In the genomic region with DNA sequence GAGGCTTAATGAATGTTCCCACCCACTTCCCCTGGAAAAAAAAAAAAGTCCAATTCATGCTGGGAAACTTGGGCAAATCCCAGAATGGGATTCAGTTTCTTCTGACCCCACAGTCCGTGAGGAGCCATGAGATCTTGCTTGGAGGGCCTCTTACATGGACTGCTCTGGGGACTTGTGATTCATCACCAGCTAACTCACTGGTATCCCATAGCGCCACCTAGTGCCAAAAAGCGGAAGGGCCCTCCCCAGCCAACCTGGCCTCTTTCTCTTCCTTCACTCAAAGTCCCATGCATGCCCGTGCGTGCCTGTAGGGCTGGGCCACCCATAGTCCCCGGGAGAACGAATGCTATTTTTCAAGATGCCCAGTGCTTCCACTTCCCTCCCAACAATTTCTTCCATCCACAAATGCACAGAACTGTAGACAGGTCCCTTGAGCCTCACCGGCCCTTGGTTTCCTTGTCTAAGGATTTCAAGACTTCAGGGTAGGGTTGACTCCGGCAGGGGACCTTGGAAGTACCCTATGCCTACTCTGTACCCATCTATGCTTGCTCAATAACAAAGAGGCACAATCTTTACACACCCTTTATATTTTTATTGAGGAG, we compare ENCODE assay signal across 8 cellular contexts. TPM values are rescaled to one million over a fixed set of nuclear protein-coding genes. Genes with fewer than 3 reads are reported as not detected.
DNase-seq lines count a peak whose midpoint lies in the region; ATAC-seq and TF ChIP-seq lines count a peak whose summit lies in the region.

No MANE protein-coding gene starts in this region.

- no peak overlapping the region for H3K4me2 ChIP-seq in HCT116 (ENCODE audit: low read length)

- TF ChIP-seq CTCF in HCT116 (IDR thresholded peaks at IDR 0.05 in 2 of 3, conservative IDR thresholded peaks at IDR 0.05 in 1 of 3; ENCODE audit: borderline replicate concordance in 1 of 3, insufficient read depth in 1 of 3, low read depth in 2 of 3, low read length in 2 of 3): peak; percentile 64 to 80 (median 71)
- peak; percentile 74 to 87 (median 80) for TF ChIP-seq CTCF in adrenal gland (IDR thresholded peaks at IDR 0.05)

- no peak overlapping the region for H3K9ac ChIP-seq in HCT116 (ENCODE audit: low read length)
- H3K9ac ChIP-seq in rectal smooth muscle tissue (ENCODE audit: low read length): no peak overlapping the region

- H3K9me2 ChIP-seq in HCT116 (ENCODE audit: insufficient read depth): no peaks in the 10 kb centered on the region

- DNase-seq in GM04503 (ENCODE audit: low read depth) (peak; percentile 43), HCT116 (ENCODE audit: low read depth, low spot score) (peak; percentile 45), NCI-H1436 (lab: John Stamatoyannopoulos, UW) (peak; percentile 86), T follicular helper cell (ENCODE audit: low read depth) (peak; percentile 69), adrenal gland (peak; percentile 77 to 95 (median 84)), left cardiac atrium (peak; percentile 86), aorta (peak; percentile 92 to 94)

- ATAC-seq in HCT116 (peak; percentile 83), left cardiac atrium (peak; percentile 77 to 86), aorta (ENCODE audit: low FRiP score) (peak; percentile 90)

- H3K4me1 ChIP-seq in HCT116 (ENCODE audit: control insufficient read depth in 1 of 2, insufficient read depth in 2 of 2, low read length in 2 of 2) (peaks cover 0 to 10% of the 10 kb centered on the region in 2 experiments; a peak in 1 of 4 replicates), adrenal gland (replicated peaks in 1 of 2) (peaks cover 0 to 5% of the 10 kb centered on the region in 2 donors), rectal smooth muscle tissue (ENCODE audit: control insufficient read depth, insufficient read depth, low read length) (peaks cover 15% of the 10 kb centered on the region), aorta (ENCODE audit: control insufficient read depth in 1 of 2, insufficient read depth in 2 of 2, low read length in 2 of 2) (no peaks in the 10 kb centered on the region)

- peak; percentile 72 for TF ChIP-seq RAD21 in HCT116 (IDR thresholded peaks at IDR 0.05; ENCODE audit: low read depth)

- intact Hi-C loops in HCT116 (cut with micrococcal nuclease): loop anchor here (2.0 to 10.0 kb wide), 3 partner anchors 108 to 252 kb away; no protein-coding TSS in a partner anchor
- intact Hi-C loops in adrenal gland (cut with DNase I): loop anchor here (5.0 kb wide), 2 partner anchors 104 to 119 kb away; no protein-coding TSS in a partner anchor
- intact Hi-C loops in left cardiac atrium (cut with DNase I): loop anchor here in 1 of 2 donors (2.0 to 5.0 kb wide), 2 partner anchors 108 to 129 kb away; no protein-coding TSS in a partner anchor
- intact Hi-C loops in aorta (cut with DNase I): loop anchor here (1.0 to 5.0 kb wide), 2 partner anchors 108 to 124 kb away; no protein-coding TSS in a partner anchor

- CTCF ChIA-PET in HCT116 (lab: Charles Lee): interaction anchor here (0.9 to 1.2 kb wide), 4 partner anchors 11 to 108 kb away, joined by 3 to 5 read pairs (median 4); no protein-coding TSS in a partner anchor

- POLR2A ChIA-PET in HCT116 (lab: Charles Lee): no interaction called here

- TF ChIP-seq POLR2A in HCT116 (IDR thresholded peaks at IDR 0.05; ENCODE audit: borderline replicate concordance, extremely low read depth, insufficient read depth, insufficient read length): no peak
- TF ChIP-seq POLR2A in adrenal gland (IDR thresholded peaks at IDR 0.05): no peak

- H2AFZ ChIP-seq in HCT116 (ENCODE audit: low read depth, low read length, poor library complexity, severe bottlenecking): no peak overlapping the region

- H3K27me3 ChIP-seq in HCT116 (ENCODE audit: insufficient read depth, low read length) (no peaks in the 10 kb centered on the region), adrenal gland (peaks cover 10% of the 10 kb centered on the region), rectal smooth muscle tissue (ENCODE audit: control insufficient read depth, insufficient read depth, low read length) (peaks cover 8% of the 10 kb centered on the region), aorta (ENCODE audit: control insufficient read depth in 1 of 2, insufficient read depth in 2 of 2, low read length in 1 of 2) (no peaks in the 10 kb centered on the region)

- H3K27ac ChIP-seq in HCT116 (ENCODE audit: low read depth, low read length): no peak overlapping the region
- H3K27ac ChIP-seq in adrenal gland: peak overlapping the region in 1 of 5 donors; percentile 45
- peak overlapping the region; percentile 62 for H3K27ac ChIP-seq in rectal smooth muscle tissue (ENCODE audit: low read depth, low read length)
- peak overlapping the region in 1 of 2 donors; percentile 38 for H3K27ac ChIP-seq in aorta (ENCODE audit: low read depth in 1 of 2, low read length in 2 of 2)

- H3K79me2 ChIP-seq in HCT116 (ENCODE audit: insufficient read depth, low read length): no peaks in the 10 kb centered on the region

- H3K9me3 ChIP-seq in HCT116 (ENCODE audit: control insufficient read depth in 1 of 2, insufficient read depth in 1 of 2, low read depth in 1 of 2, low read length in 2 of 2) (no peaks in the 10 kb centered on the region), adrenal gland (replicated peaks in 1 of 3) (no peaks in the 10 kb centered on the region), aorta (ENCODE audit: control insufficient read depth, low read length) (no peaks in the 10 kb centered on the region)

- RAD21 ChIA-PET in HCT116 (lab: Charles Lee; ENCODE audit: low non-redundant PET in 1 of 2, low total read pairs in 2 of 2, uncharacterized antibody in 2 of 2, unreplicated experiment in 2 of 2): interaction anchor here in 1 of 2 experiments (0.7 kb wide), 1 partner anchor 105 kb away, joined by 3 read pairs; no protein-coding TSS in a partner anchor

- 15 to 20% (median 19%) methylated on average over 7 to 9 of the region's 9 CpGs for WGBS in adrenal gland, 4 donors
- 17 to 22% methylated on average over 9 of the region's 9 CpGs for WGBS in aorta, 2 donors

- BruUV-seq in HCT116 (replicated peaks; lab: Mats Ljungman, UMichigan): no TSS peak

- H3K4me3 ChIP-seq in HCT116 (replicated peaks in 1 of 2; ENCODE audit: low read depth in 1 of 2, low read length in 2 of 2): no peak overlapping the region
- no peak overlapping the region for H3K4me3 ChIP-seq in adrenal gland
- H3K4me3 ChIP-seq in rectal smooth muscle tissue (ENCODE audit: low read length): no peak overlapping the region
- no peak overlapping the region for H3K4me3 ChIP-seq in aorta (ENCODE audit: low read length in 2 of 2)

- no peaks in the 10 kb centered on the region for H4K20me1 ChIP-seq in HCT116 (ENCODE audit: insufficient read depth)

- H3K36me3 ChIP-seq in HCT116 (ENCODE audit: control insufficient read depth in 1 of 2, insufficient read depth in 2 of 2, low read length in 2 of 2) (no peaks in the 10 kb centered on the region), adrenal gland (replicated peaks in 1 of 2) (no peaks in the 10 kb centered on the region), rectal smooth muscle tissue (ENCODE audit: control insufficient read depth, insufficient read depth, low read length) (no peaks in the 10 kb centered on the region), aorta (ENCODE audit: control insufficient read depth in 1 of 2, insufficient read depth in 2 of 2, low read length in 1 of 2) (no peaks in the 10 kb centered on the region)

TF ChIP-seq in HCT116, 20 proteins besides CTCF, POLR2A, EP300 and RAD21:
- no peak for TF ChIP-seq SP1 (IDR thresholded peaks at IDR 0.05; ENCODE audit: low read depth)
- no peak for TF ChIP-seq JUND (IDR thresholded peaks at IDR 0.05)
- no peak for TF ChIP-seq SRF (IDR thresholded peaks at IDR 0.05; ENCODE audit: low read depth)
- no peak for TF ChIP-seq ZFX (IDR thresholded peaks at IDR 0.05)
- no peak for TF ChIP-seq EZH2phosphoT487 (IDR thresholded peaks at IDR 0.05; ENCODE audit: borderline replicate concordance)

RNA-seq across cellular contexts. Expression of gene RTL5, which starts 5.1 kb away (rescaled TPM):
- 2.5 TPM for total RNA-seq in HCT116 (2021; ENCODE audit: unreplicated experiment)
- 1.5 and 1.8 TPM in 2 replicates for polyA plus RNA-seq in HCT116 (2012)
- 1 to 10 TPM; 1.3 to 6.8 (median 4.6) TPM for total RNA-seq in adrenal gland
- polyA plus RNA-seq in adrenal gland: 1 to 10 TPM; 2.8 to 7.5 (median 5.3) TPM
- total RNA-seq in left cardiac atrium: 1 to 10 TPM; 2.7 to 3.9 TPM
- total RNA-seq in aorta: 10 to 100 TPM; 12.0 to 13.9 TPM
- polyA plus RNA-seq in aorta: 1 to 10 TPM; 6.5 to 8.0 TPM

RNA-seq across cellular contexts. Expression of gene PIN4, which starts 54.9 kb away (rescaled TPM):
- total RNA-seq in HCT116 (2021; ENCODE audit: unreplicated experiment) (9.5 TPM), adrenal gland (10 to 100 TPM in 1 of 8 donors, 1 to 10 TPM in 7; 2.7 to 12.3 (median 8.2) TPM), left cardiac atrium (1 to 10 TPM; 9.1 to 9.2 TPM), aorta (1 to 10 TPM; 6.9 to 7.4 TPM)
- 11.7 and 20.4 TPM in 2 replicates for polyA plus RNA-seq in HCT116 (2012)
- polyA plus RNA-seq in adrenal gland (10 to 100 TPM; 28.5 to 58.4 (median 33.9) TPM), aorta (10 to 100 TPM; 19.7 to 21.4 TPM)

Comparison
In these comparisons a context has a peak if more than half of its experiments do, and no peak if none do; other contexts are left out.
1. DNase-seq: peak in every context shown above with its lines; median percentile 93 in aorta; 86 in NCI-H1436; 86 in left cardiac atrium; 84 in adrenal gland; 69 in T follicular helper cell; 45 in HCT116; 43 in GM04503.